In genomic region chr17:19978206-19978802, GRCh38 we compare ENCODE assay signal across 8 cellular contexts. TPM values are rescaled to one million over a fixed set of nuclear protein-coding genes. Genes with fewer than 3 reads are reported as not detected.
DNase-seq lines count a peak whose midpoint lies in the region; ATAC-seq, FAIRE-seq and TF ChIP-seq lines count a peak whose summit lies in the region.

No MANE protein-coding gene starts in this region.

- peaks cover 7% of the 10 kb centered on the region for H3K9me3 Mint-ChIP-seq in T-helper 2 cell treated with Interferon-gamma antibody and Interleukin-4, amounts not matched to agents 5 μg/mL and 100 μg/mL, for 36 hours
- H3K9me3 Mint-ChIP-seq in naive thymus-derived CD8-positive, alpha-beta T cell: no peaks in the 10 kb centered on the region

- peaks cover 32% of the 10 kb centered on the region for H3K36me3 Mint-ChIP-seq in T-helper 2 cell treated with Interferon-gamma antibody and Interleukin-4, amounts not matched to agents 5 μg/mL and 100 μg/mL, for 36 hours (ENCODE audit: low read depth)
- H3K36me3 Mint-ChIP-seq in naive thymus-derived CD8-positive, alpha-beta T cell: peaks cover 0 to 22% (median 0%) of the 10 kb centered on the region in 3 donors

- peak overlapping the region; percentile 97 for H4K8ac ChIP-seq in H1 (ENCODE audit: extremely low read depth, insufficient read depth, low read length)

- no peak overlapping the region for H2AFZ ChIP-seq in H1 (ENCODE audit: low read length)

- H3K4me3 ChIP-seq in H1 (ENCODE audit: extremely low read depth in 1 of 4, insufficient read depth in 2 of 4, low read depth in 3 of 4, low read length in 4 of 4) (peak overlapping the region; percentile 78 to 98 (median 90)), uterus (peak overlapping the region; percentile 79 to 99)

- TF ChIP-seq RAD21 in H1 (IDR thresholded peaks at IDR 0.05 in 1 of 2, conservative IDR thresholded peaks at IDR 0.05 in 1 of 2; ENCODE audit: low read depth in 2 of 2, low read length in 2 of 2): no peak

- H4K20me1 ChIP-seq in H1 (replicated peaks in 1 of 2; ENCODE audit: control insufficient read depth in 1 of 2, insufficient read depth in 2 of 2, low read length in 2 of 2): peaks cover 0 to 3% of the 10 kb centered on the region in 2 experiments

- H2BK20ac ChIP-seq in H1 (ENCODE audit: low read length): peak overlapping the region; percentile 8; the same call in 1 of the 2 replicates

- peaks cover 19% of the 10 kb centered on the region for H3K23me2 ChIP-seq in H1 (ENCODE audit: low read depth, low read length)

- intact Hi-C loops in uterus (cut with DNase I; ENCODE audit: low total_unique reads): no loop called here

- H2AK5ac ChIP-seq in H1 (ENCODE audit: low read depth, low read length): peak overlapping the region; percentile 98; the same call in 1 of the 2 replicates

- POLR2A ChIA-PET in H1 (lab: Charles Lee; ENCODE audit: partially characterized antibody): interaction anchor here (0.8 to 1.8 kb wide), 17 partner anchors 8 to 330 kb away, joined by 3 to 11 read pairs (median 6); partner anchors contain the start of genes SPECC1 and ULK2
- POLR2A ChIA-PET in naive thymus-derived CD8-positive, alpha-beta T cell (lab: Charles Lee): interaction anchor here (0.6 to 2.9 kb wide), 11 partner anchors 9 to 600 kb away, joined by 3 to 19 read pairs (median 5); partner anchors contain the start of genes ALDH3A2, MAPK7 and ULK2

- no peak for TF ChIP-seq EP300 in H1 (IDR thresholded peaks at IDR 0.05; ENCODE audit: borderline replicate concordance in 1 of 2, low read depth in 2 of 2, low read length in 2 of 2)

- no peaks in the 10 kb centered on the region for H3K27me3 ChIP-seq in H1 (replicated peaks in 1 of 4; ENCODE audit: control insufficient read depth in 3 of 4, extremely low read depth in 1 of 4, insufficient read depth in 3 of 4, low read length in 3 of 4)
- no peaks in the 10 kb centered on the region for H3K27me3 ChIP-seq in uterus

- peak overlapping the region; percentile 17 for H3K4ac ChIP-seq in H1 (replicated peaks; ENCODE audit: insufficient read length, low read depth, low read length)

- no peak for FAIRE-seq in H1 (lab: Jason Lieb, UNC)

- H2BK5ac ChIP-seq in H1 (ENCODE audit: low read depth, low read length): peak overlapping the region; percentile 98

- H3K4me1 ChIP-seq in H1 (replicated peaks in 1 of 4; ENCODE audit: control insufficient read depth in 3 of 4, insufficient read depth in 4 of 4, low read length in 3 of 4): peaks cover 2 to 9% (median 3%) of the 10 kb centered on the region in 4 experiments; a peak in 4 of 7 replicates
- no peaks in the 10 kb centered on the region for H3K4me1 ChIP-seq in uterus

- peak in 2 of 3 experiments; percentile 15 to 26; a peak in 2 of 4 replicates for TF ChIP-seq CTCF in H1 (IDR thresholded peaks at IDR 0.05; ENCODE audit: control extremely low read depth in 1 of 3, insufficient read depth in 1 of 3, low read depth in 1 of 3, low read length in 3 of 3)
- no peak for TF ChIP-seq CTCF in uterus (IDR thresholded peaks at IDR 0.05)

- peak overlapping the region; percentile 96 for H4K91ac ChIP-seq in H1 (replicated peaks; ENCODE audit: insufficient read length, low read length)

- peak; percentile 25 for ATAC-seq in HG03108 (IDR thresholded peaks at IDR 0.05; ENCODE audit: unreplicated experiment)
- no peak for ATAC-seq in naive thymus-derived CD8-positive, alpha-beta T cell

- H3K36me3 ChIP-seq in H1 (ENCODE audit: control insufficient read depth in 2 of 4, insufficient read depth in 4 of 4, low read length in 3 of 4) (no peaks in the 10 kb centered on the region; a peak in 1 of 8 replicates), uterus (no peaks in the 10 kb centered on the region)

- H3K4me2 ChIP-seq in H1 (ENCODE audit: insufficient read depth in 1 of 2, low read depth in 2 of 2, low read length in 2 of 2): peak overlapping the region; percentile 73 to 79

- H3K4me1 Mint-ChIP-seq in T-helper 2 cell treated with Interferon-gamma antibody and Interleukin-4, amounts not matched to agents 5 μg/mL and 100 μg/mL, for 36 hours (ENCODE audit: low read depth): peaks cover 27% of the 10 kb centered on the region
- peaks cover 10 to 56% (median 40%) of the 10 kb centered on the region in 4 donors for H3K4me1 Mint-ChIP-seq in naive thymus-derived CD8-positive, alpha-beta T cell

- no peaks in the 10 kb centered on the region for H3K9me3 ChIP-seq in H1 (ENCODE audit: insufficient read depth in 2 of 2, low read depth in 1 of 2, low read length in 1 of 2)
- H3K9me3 ChIP-seq in uterus: no peaks in the 10 kb centered on the region

- 0 out of 2 replicates have a peak overlapping the region, but pooled peaks have one; percentile 63 for H2BK12ac ChIP-seq in H1 (ENCODE audit: low read depth, low read length)

- no peak overlapping the region for H2BK15ac ChIP-seq in H1 (ENCODE audit: low read length)

- H2BK120ac ChIP-seq in H1 (replicated peaks; ENCODE audit: low read depth, low read length): peak overlapping the region; percentile 3

- H3K23ac ChIP-seq in H1 (ENCODE audit: insufficient read length): no peak overlapping the region

- peaks cover 22 to 40% of the 10 kb centered on the region in 2 experiments for H3K79me2 ChIP-seq in H1 (ENCODE audit: control insufficient read depth in 1 of 2, insufficient read depth in 2 of 2, low read length in 2 of 2)

- peaks cover 6% of the 10 kb centered on the region; the same call in 1 of the 2 replicates for H3K79me1 ChIP-seq in H1 (ENCODE audit: low read depth, low read length)

- H3K4me3 Mint-ChIP-seq in T-helper 2 cell treated with Interferon-gamma antibody and Interleukin-4, amounts not matched to agents 5 μg/mL and 100 μg/mL, for 36 hours: peak overlapping the region; percentile 98
- H3K4me3 Mint-ChIP-seq in naive thymus-derived CD8-positive, alpha-beta T cell: peak overlapping the region; percentile 95 to 99 (median 97)

- H3K9ac ChIP-seq in H1 (replicated peaks in 1 of 4; ENCODE audit: extremely low read depth in 1 of 4, low read depth in 3 of 4, low read length in 3 of 4): peak overlapping the region; percentile 61 to 92 (median 88)

- H3K27ac ChIP-seq in H1 (ENCODE audit: low read depth, low read length): peak overlapping the region; percentile 91
- H3K27ac ChIP-seq in uterus: peak overlapping the region; percentile 89 to 95

- H3K18ac ChIP-seq in H1 (ENCODE audit: extremely low read depth, low read length): peak overlapping the region; percentile 100

- peak; percentile 37 to 40; a peak in 2 of 3 replicates for TF ChIP-seq POLR2A in H1 (IDR thresholded peaks at IDR 0.05; ENCODE audit: control extremely low read depth in 1 of 2, low read depth in 2 of 2, low read length in 2 of 2)
- TF ChIP-seq POLR2A in uterus (IDR thresholded peaks at IDR 0.05): no peak

- peak overlapping the region; percentile 95 for H3K56ac ChIP-seq in H1 (replicated peaks; ENCODE audit: insufficient read length, low read depth, low read length)

- WGBS in H1 (ENCODE audit: extremely low coverage in 1 of 2, insufficient coverage in 1 of 2, insufficient read length in 1 of 2, insufficient replicate concordance in 2 of 2, low coverage in 1 of 2, low lambda C conversion rate in 2 of 2, missing lambda C conversion rate in 1 of 2), 2 experiments: 3% methylated on average over 22 of the region's 22 CpGs; no CpG with 5 or more reads in 1 of the 2 experiments

- peak; percentile 63 for DNase-seq in activated CD8-positive, alpha-beta memory T cell treated with anti-CD3 and anti-CD28 coated beads, Interleukin-2, amount 50 U/mL, for 48 hours
- DNase-seq in activated CD8-positive, alpha-beta memory T cell treated with anti-CD3 and anti-CD28 coated beads, Interleukin-2, amount 50 U/mL, for 4 hours: no peak
- no peak for DNase-seq in T-helper 2 cell treated with Interferon-gamma antibody and Interleukin-4, amounts not matched to agents 5 μg/mL and 100 μg/mL, for 36 hours (ENCODE audit: low spot score)
- DNase-seq in H1 (ENCODE audit: low read depth in 1 of 2, low spot score in 2 of 2): no peak
- peak in 4 of 10 donors; percentile 4 to 32 (median 16) for DNase-seq in naive thymus-derived CD8-positive, alpha-beta T cell
- no peak for DNase-seq in uterus
- no peak for DNase-seq in iPS-NIHi11 (ENCODE audit: low spot score)

- CTCF ChIA-PET in H1 (lab: Charles Lee; ENCODE audit: partially characterized antibody): interaction anchor here (1.0 to 1.5 kb wide), 2 partner anchors 12 to 32 kb away, joined by 3 to 4 read pairs; no protein-coding TSS in a partner anchor

- peak overlapping the region; percentile 86 for H4K5ac ChIP-seq in H1 (ENCODE audit: insufficient read length, low read depth, low read length)

- H3K14ac ChIP-seq in H1 (ENCODE audit: insufficient read length): no peak overlapping the region

- peak overlapping the region; percentile 98 for H3K27ac Mint-ChIP-seq in T-helper 2 cell treated with Interferon-gamma antibody and Interleukin-4, amounts not matched to agents 5 μg/mL and 100 μg/mL, for 36 hours
- H3K27ac Mint-ChIP-seq in naive thymus-derived CD8-positive, alpha-beta T cell: peak overlapping the region; percentile 93 to 98 (median 97)

- H3K27me3 Mint-ChIP-seq in T-helper 2 cell treated with Interferon-gamma antibody and Interleukin-4, amounts not matched to agents 5 μg/mL and 100 μg/mL, for 36 hours (ENCODE audit: low read depth): no peaks in the 10 kb centered on the region
- H3K27me3 Mint-ChIP-seq in naive thymus-derived CD8-positive, alpha-beta T cell: no peaks in the 10 kb centered on the region

RNA-seq across cellular contexts. Expression of gene AKAP10, which starts 0.7 kb away (rescaled TPM):
- total RNA-seq in H1 (2021; fragmentation: NEBNext Ultra II Directional; extraction: Animal tissue kit (Norgen Biotek cat#: 25700)): 24.9 and 27.0 TPM in 2 replicates
- polyA plus RNA-seq in H1 (2011; rRNA removed): 9.3 and 13.3 TPM in 2 replicates
- polyA plus RNA-seq in H1 (2011; cell fraction: cytosol; rRNA removed): 13.2 TPM
- 16.9 TPM for polyA plus RNA-seq in H1 (2011; cell fraction: nucleus; rRNA removed)
- 12.8 to 20.5 TPM (median 13.6 TPM) in 4 replicates for polyA plus RNA-seq in H1 (2012, experiment 1 of 2)
- polyA plus RNA-seq in H1 (2012, experiment 2 of 2): 1.1 TPM
- polyA plus RNA-seq in H1 (2013, experiment 1 of 2): 9.5 TPM
- 8.2 TPM for polyA plus RNA-seq in H1 (2013, experiment 2 of 2)
- polyA minus RNA-seq in H1 (2011; rRNA and poly(A)+ RNA removed): 51.6 and 69.1 TPM in 2 replicates
- 30.7 TPM for polyA minus RNA-seq in H1 (2011; cell fraction: cytosol; rRNA and poly(A)+ RNA removed)
- 55.9 TPM for polyA minus RNA-seq in H1 (2011; cell fraction: nucleus; rRNA and poly(A)+ RNA removed)
- total RNA-seq in naive thymus-derived CD8-positive, alpha-beta T cell: 10 to 100 TPM; 70.7 to 71.9 TPM
- 10 to 100 TPM; 15.3 to 28.5 (median 17.5) TPM for polyA plus RNA-seq in naive thymus-derived CD8-positive, alpha-beta T cell
- total RNA-seq in uterus: 10 to 100 TPM; 17.7 to 56.9 (median 33.2) TPM

RNA-seq across cellular contexts. Expression of gene SPECC1, which starts 30.9 kb away (rescaled TPM):
- 87.9 and 98.7 TPM in 2 replicates for total RNA-seq in H1 (2021; fragmentation: NEBNext Ultra II Directional; extraction: Animal tissue kit (Norgen Biotek cat#: 25700))
- polyA plus RNA-seq in H1 (2011; rRNA removed): 27.7 and 35.8 TPM in 2 replicates
- polyA plus RNA-seq in H1 (2011; cell fraction: cytosol; rRNA removed): 40.8 TPM
- 54.5 TPM for polyA plus RNA-seq in H1 (2011; cell fraction: nucleus; rRNA removed)
- 58.8 to 68.1 TPM (median 63.4 TPM) in 4 replicates for polyA plus RNA-seq in H1 (2012, experiment 1 of 2)
- 20.2 TPM for polyA plus RNA-seq in H1 (2012, experiment 2 of 2)
- polyA plus RNA-seq in H1 (2013, experiment 1 of 2): 59.6 TPM
- 59.8 TPM for polyA plus RNA-seq in H1 (2013, experiment 2 of 2)
- polyA minus RNA-seq in H1 (2011; rRNA and poly(A)+ RNA removed): 49.4 and 63.8 TPM in 2 replicates
- 59.7 TPM for polyA minus RNA-seq in H1 (2011; cell fraction: cytosol; rRNA and poly(A)+ RNA removed)
- 190 TPM for polyA minus RNA-seq in H1 (2011; cell fraction: nucleus; rRNA and poly(A)+ RNA removed)
- total RNA-seq in naive thymus-derived CD8-positive, alpha-beta T cell: 1 to 10 TPM; 1.8 to 1.9 TPM
- polyA plus RNA-seq in naive thymus-derived CD8-positive, alpha-beta T cell: 1 to 10 TPM; 2.5 to 4.7 (median 3.1) TPM
- 10 to 100 TPM; 22.6 to 63.0 (median 44.0) TPM for total RNA-seq in uterus

Comparison
In these comparisons a context has a peak if more than half of its experiments do, and no peak if none do; other contexts are left out.
1. CTCF ChIP-seq: peak in H1 (2 of 3); none in uterus (0 of 4).
2. POLR2A ChIP-seq: peak in H1 (2 of 2); none in uterus (0 of 2).
3. RNA of gene SPECC1, which starts 30.9 kb away (total RNA-seq): 87.9 to 98.7 TPM in H1 and 22.6 to 63.0 TPM in uterus; 1.8 to 1.9 TPM in naive thymus-derived CD8-positive, alpha-beta T cell; every median in the first group is over 4 times any median in the second.